12 cellular contexts compared by ENCODE assay signal in the genomic region with DNA sequence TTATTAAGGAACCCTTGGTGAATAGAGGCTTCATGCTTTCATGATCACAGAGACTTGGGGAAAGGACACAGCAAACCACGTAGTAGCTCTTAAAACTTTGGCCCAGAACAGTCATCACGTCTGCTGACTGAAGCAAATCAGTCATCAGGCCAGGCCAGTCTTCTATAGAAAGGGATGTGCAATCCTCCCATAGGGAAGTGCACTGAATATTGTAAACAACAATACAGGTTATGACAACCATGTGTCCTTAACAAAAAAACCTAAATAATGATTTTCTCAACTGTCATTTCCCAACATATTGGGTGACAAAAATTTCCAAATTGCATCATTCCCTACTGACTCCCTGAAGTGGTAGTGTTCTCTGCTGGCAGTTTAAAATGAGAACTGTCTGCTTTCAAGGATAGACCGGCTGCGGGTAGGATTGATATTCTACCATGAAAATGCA.
A peak's percentile ranks its signal among the peaks of the same experiment; 100 is the strongest.
DNase-seq lines count a peak whose midpoint lies in the region; ATAC-seq and TF ChIP-seq lines count a peak whose summit lies in the region.
"Had no signal": no experiment of that assay in that cellular context is flagged by ENCODE, and none has a peak within 500 bp of the region (broad histone marks: within the 10 kb centered on the region; RNA-seq: fewer than 3 reads in every experiment).

No MANE protein-coding gene starts in this region.

- peak; percentile 97 for DNase-seq in CD1c-positive myeloid dendritic cell (ENCODE audit: extremely low spot score)
- peak; percentile 69 for DNase-seq in PC-3
- no peak for DNase-seq in lung (ENCODE audit: low spot score)
- no peak for DNase-seq in G401 (ENCODE audit: low spot score)
- DNase-seq in NCI-H1694 (lab: John Stamatoyannopoulos, UW), result no peak
- no peak for DNase-seq in natural killer cell
- DNase-seq: activated effector memory CD4-positive, alpha-beta T cell treated with anti-CD3 and anti-CD28 coated beads, Interleukin-2, amount 50 U/mL, for 16 hours; esophagus squamous epithelium had no signal

- H3K36me3 Mint-ChIP-seq in natural killer cell, result no peaks in the 10 kb centered on the region

- POLR2A ChIA-PET in PC-3 (lab: Charles Lee; ENCODE audit: unreplicated experiment), result interaction anchor here (0.5 kb wide), 1 partner anchor 817 kb away, joined by 5 read pairs; no protein-coding TSS in a partner anchor

- H3K4me3 ChIP-seq in PC-3 (ENCODE audit: low read length), result no peak overlapping the region
- no peak overlapping the region for H3K4me3 ChIP-seq in lung
- H3K4me3 ChIP-seq: esophagus squamous epithelium had no signal

- no peak overlapping the region for H3K4me3 Mint-ChIP-seq in natural killer cell

- BruUV-seq in PC-3 (replicated peaks; lab: Mats Ljungman, UMichigan), result no TSS peak

- no peaks in the 10 kb centered on the region for H3K9me2 ChIP-seq in PC-3 (replicated peaks; ENCODE audit: low read length)

- H3F3A ChIP-seq in PC-3 (ENCODE audit: low read length, unreplicated experiment), result peaks cover 10% of the 10 kb centered on the region

- ATAC-seq in HG02798 (IDR thresholded peaks at IDR 0.05; ENCODE audit: poor library complexity, unreplicated experiment) (peak; percentile 33), PC-3 (peak; percentile 25), lung (ENCODE audit: insufficient read depth, low FRiP score) (peak; percentile 35), natural killer cell (no peak), HG03097 (IDR thresholded peaks at IDR 0.05; ENCODE audit: low FRiP score, unreplicated experiment) (no peak)
- ATAC-seq: SK-N-SH treated with all-trans-retinoic acid at 6 μM for 48 hours had no signal

- peak overlapping the region; percentile 54 for H3K27ac ChIP-seq in PC-3 (ENCODE audit: low read length)
- H3K27ac ChIP-seq in lung (ENCODE audit: low read depth in 1 of 2, low read length in 1 of 2), result no peak overlapping the region
- H3K27ac ChIP-seq: C4-2B had no signal

- CTCF ChIA-PET in PC-3 (lab: Charles Lee), result no interaction called here

- H3K9me3 ChIP-seq in PC-3 (ENCODE audit: low read length), result no peaks in the 10 kb centered on the region
- H3K9me3 ChIP-seq in lung (ENCODE audit: control insufficient read depth in 2 of 2, insufficient read depth in 1 of 2, low read length in 1 of 2), result no peaks in the 10 kb centered on the region
- H3K9me3 ChIP-seq: esophagus squamous epithelium had no signal

- H3K27me3 Mint-ChIP-seq in natural killer cell (ENCODE audit: low read depth in 2 of 2), result no peaks in the 10 kb centered on the region

- H3K27me3 ChIP-seq in PC-3 (ENCODE audit: low read length) (no peaks in the 10 kb centered on the region), lung (ENCODE audit: control insufficient read depth, insufficient read depth) (no peaks in the 10 kb centered on the region)
- H3K27me3 ChIP-seq: esophagus squamous epithelium had no signal

- no peak overlapping the region for H2AFZ ChIP-seq in PC-3 (ENCODE audit: low read length)

- no peaks in the 10 kb centered on the region for H3K79me2 ChIP-seq in PC-3 (ENCODE audit: low read length)

- intact Hi-C loops in PC-3 (cut with micrococcal nuclease), result loop anchor here (5.0 to 10.0 kb wide), 2 partner anchors 222 to 280 kb away; no protein-coding TSS in a partner anchor
- intact Hi-C loops in natural killer cell (cut with micrococcal nuclease), result no loop called here

- no peak overlapping the region for H3K27ac Mint-ChIP-seq in natural killer cell

- H3K4me2 ChIP-seq in PC-3 (ENCODE audit: low read length), result peak overlapping the region; percentile 36

- in situ Hi-C loops in G401 (cut with HindIII; ENCODE audit: low sequenced_read_pairs), result no loop called here

- H4K20me1 ChIP-seq in PC-3 (ENCODE audit: low read length), result no peaks in the 10 kb centered on the region

- 27 to 44% methylated on average over 4 of the region's 4 CpGs for WGBS in lung, 2 donors

- TF ChIP-seq CTCF in PC-3 (conservative IDR thresholded peaks at IDR 0.05; ENCODE audit: low read depth, low read length), result no peak
- no peak for TF ChIP-seq CTCF in lung (IDR thresholded peaks at IDR 0.05; ENCODE audit: control extremely low read depth, extremely low read depth)
- TF ChIP-seq CTCF in natural killer cell (IDR thresholded peaks at IDR 0.05), result no peak

- H3K9me3 Mint-ChIP-seq in natural killer cell, result no peaks in the 10 kb centered on the region

- H3K4me1 ChIP-seq in PC-3 (ENCODE audit: insufficient read depth, low read length), result peaks cover 47% of the 10 kb centered on the region
- peaks cover 0 to 18% of the 10 kb centered on the region in 2 donors for H3K4me1 ChIP-seq in lung (ENCODE audit: control insufficient read depth in 2 of 2, insufficient read depth in 2 of 2, low read length in 2 of 2)

- no peak overlapping the region for H3K9ac ChIP-seq in PC-3 (ENCODE audit: low read length)

- peaks cover 13 to 15% of the 10 kb centered on the region in 2 donors for H3K4me1 Mint-ChIP-seq in natural killer cell

- H3K36me3 ChIP-seq in PC-3 (ENCODE audit: low read depth, low read length) (no peaks in the 10 kb centered on the region), lung (ENCODE audit: control insufficient read depth in 2 of 2, insufficient read depth in 2 of 2, low read length in 2 of 2) (no peaks in the 10 kb centered on the region)
- H3K36me3 ChIP-seq: esophagus squamous epithelium had no signal

Comparison
In these comparisons a context has a peak if more than half of its experiments do, and no peak if none do; other contexts are left out.
1. DNase-seq: peak in CD1c-positive myeloid dendritic cell (single experiment) and PC-3 (single experiment); none in lung (single experiment), G401 (single experiment), NCI-H1694 (single experiment) and natural killer cell (single experiment).
2. ATAC-seq: peak in HG02798 (single experiment), PC-3 (single experiment) and lung (single experiment); none in natural killer cell (0 of 3) and HG03097 (single experiment).